15 cellular contexts compared by ENCODE assay signal in the genomic region with DNA sequence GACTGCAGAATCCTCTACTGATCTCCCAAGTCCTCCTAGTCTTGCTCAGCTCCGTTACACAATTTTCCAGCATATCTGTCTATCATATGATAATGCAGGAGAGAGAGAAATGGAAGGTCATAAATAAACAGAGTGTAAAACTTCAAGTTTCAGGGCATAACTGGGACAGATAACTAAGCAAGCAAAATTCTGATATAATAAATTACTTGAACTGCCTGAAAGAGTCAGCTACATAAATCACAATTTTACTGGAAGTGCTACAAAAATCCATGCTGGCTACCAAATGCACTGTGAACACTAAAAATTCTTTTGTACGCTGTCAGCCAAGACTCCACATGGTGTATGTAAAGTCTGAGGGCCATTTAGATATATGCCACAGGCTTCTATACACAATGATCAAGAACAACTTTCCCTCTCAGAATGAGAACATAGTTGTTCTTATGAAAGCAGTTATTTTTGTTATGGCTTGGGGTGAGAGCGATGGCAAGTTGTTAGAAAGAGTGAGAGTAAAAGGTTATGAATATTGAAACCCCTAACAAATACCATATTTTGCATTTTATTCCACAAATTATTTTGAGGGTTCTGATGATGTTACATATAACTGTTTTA. TPM values are rescaled to one million over a fixed set of nuclear protein-coding genes. Genes with fewer than 3 reads are reported as not detected.
DNase-seq lines count a peak whose midpoint lies in the region; ATAC-seq, FAIRE-seq and TF ChIP-seq lines count a peak whose summit lies in the region.
"Had no signal": no experiment of that assay in that cellular context is flagged by ENCODE, and none has a peak within 500 bp of the region (broad histone marks: within the 10 kb centered on the region; RNA-seq: fewer than 3 reads in every experiment).

No MANE protein-coding gene starts in this region.

- no peaks in the 10 kb centered on the region for H3K4me1 Mint-ChIP-seq in activated CD4-positive, alpha-beta T cell treated with anti-CD3 and anti-CD28 coated beads for 36 hours
- no peaks in the 10 kb centered on the region for H3K4me1 Mint-ChIP-seq in effector memory CD8-positive, alpha-beta T cell (ENCODE audit: low read depth in 2 of 2)

- DNase-seq in NCI-H446 treated with DMSO at 0.1 percent for 48 hours (lab: John Stamatoyannopoulos, UW) (peak; percentile 36), fibroblast of the aortic adventitia (ENCODE audit: low read depth) (peak; percentile 8), frontal cortex (ENCODE audit: low spot score in 2 of 2) (no peak), HT-29 (ENCODE audit: low spot score) (no peak)
- no peak for DNase-seq in activated CD4-positive, alpha-beta T cell treated with anti-CD3 and anti-CD28 coated beads for 36 hours
- DNase-seq in effector memory CD8-positive, alpha-beta T cell, result no peak
- DNase-seq: AML-193, Caco-2, DMS53, HFFc6, NCI-H1930, PC-9 had no signal

- no peaks in the 10 kb centered on the region for H3K36me3 Mint-ChIP-seq in activated CD4-positive, alpha-beta T cell treated with anti-CD3 and anti-CD28 coated beads for 36 hours (ENCODE audit: low read depth)
- H3K36me3 Mint-ChIP-seq in effector memory CD8-positive, alpha-beta T cell (ENCODE audit: insufficient read depth), result no peaks in the 10 kb centered on the region
- H3K36me3 Mint-ChIP-seq: IgD-negative memory B cell had no signal

- CTCF ChIA-PET in activated CD4-positive, alpha-beta T cell treated with anti-CD3 and anti-CD28 coated beads for 36 hours (lab: Charles Lee), result no interaction called here

- no peak for FAIRE-seq in frontal cortex (lab: Jason Lieb, UNC)
- FAIRE-seq: H1 had no signal

- H3K9me3 Mint-ChIP-seq in activated CD4-positive, alpha-beta T cell treated with anti-CD3 and anti-CD28 coated beads for 36 hours (ENCODE audit: low read depth), result no peaks in the 10 kb centered on the region
- no peaks in the 10 kb centered on the region for H3K9me3 Mint-ChIP-seq in effector memory CD8-positive, alpha-beta T cell
- H3K9me3 Mint-ChIP-seq: HFFc6, IgD-negative memory B cell had no signal

- peak; percentile 63 for ATAC-seq in GM21723 (IDR thresholded peaks at IDR 0.05; ENCODE audit: unreplicated experiment)
- ATAC-seq in activated CD4-positive, alpha-beta T cell treated with anti-CD3 and anti-CD28 coated beads for 36 hours, result no peak
- ATAC-seq in effector memory CD8-positive, alpha-beta T cell (replicated peaks), result no peak

- H3K27me3 Mint-ChIP-seq in activated CD4-positive, alpha-beta T cell treated with anti-CD3 and anti-CD28 coated beads for 36 hours, result peaks cover 2% of the 10 kb centered on the region
- peaks cover 32 to 39% of the 10 kb centered on the region in 2 donors for H3K27me3 Mint-ChIP-seq in effector memory CD8-positive, alpha-beta T cell
- H3K27me3 Mint-ChIP-seq: IgD-negative memory B cell had no signal

- TF ChIP-seq CTCF in fibroblast of the aortic adventitia (IDR thresholded peaks at IDR 0.05; ENCODE audit: insufficient read depth, low read length), result no peak

- H3K4me3 Mint-ChIP-seq in activated CD4-positive, alpha-beta T cell treated with anti-CD3 and anti-CD28 coated beads for 36 hours, result no peak overlapping the region
- H3K4me3 Mint-ChIP-seq in effector memory CD8-positive, alpha-beta T cell, result no peak overlapping the region
- H3K4me3 Mint-ChIP-seq: HFFc6, IgD-negative memory B cell had no signal

- no peak overlapping the region for H3K27ac Mint-ChIP-seq in activated CD4-positive, alpha-beta T cell treated with anti-CD3 and anti-CD28 coated beads for 36 hours
- no peak overlapping the region for H3K27ac Mint-ChIP-seq in effector memory CD8-positive, alpha-beta T cell
- H3K27ac Mint-ChIP-seq: HFFc6, IgD-negative memory B cell had no signal

- POLR2A ChIA-PET in activated CD4-positive, alpha-beta T cell treated with anti-CD3 and anti-CD28 coated beads for 36 hours (lab: Charles Lee), result no interaction called here

- H3K4me3 ChIP-seq in fibroblast of the aortic adventitia (ENCODE audit: low read depth, low read length), result no peak overlapping the region
- H3K4me3 ChIP-seq: PC-9 had no signal

- intact Hi-C loops in activated CD4-positive, alpha-beta T cell treated with anti-CD3 and anti-CD28 coated beads for 36 hours (cut with DNase I, micrococcal nuclease), result no loop called here

RNA-seq across cellular contexts. Expression of a gene that starts 41.1 kb away (rescaled TPM):
- total RNA-seq in fibroblast of the aortic adventitia (ENCODE audit: low replicate concordance) (0.90 and 4.4 TPM in 2 replicates), frontal cortex (122 TPM)
- total RNA-seq in activated CD4-positive, alpha-beta T cell treated with anti-CD3 and anti-CD28 coated beads for 36 hours, result 1 to 10 TPM in 1 of 2 experiments, under 1 TPM in 1; 0.53 to 2.4 TPM
- total RNA-seq in HT-29 (2014; rRNA removed; shearing (Covaris generic)), result 0.25 and 1.4 TPM in 2 replicates

Comparison
In these comparisons a context has a peak if more than half of its experiments do, and no peak if none do; other contexts are left out.
1. DNase-seq: peak in NCI-H446 treated with DMSO at 0.1 percent for 48 hours (single experiment) and fibroblast of the aortic adventitia (single experiment); none in activated CD4-positive, alpha-beta T cell treated with anti-CD3 and anti-CD28 coated beads for 36 hours (single experiment), frontal cortex (0 of 2), effector memory CD8-positive, alpha-beta T cell (0 of 3) and HT-29 (single experiment).
2. RNA of a gene that starts 41.1 kb away (total RNA-seq): 122 TPM in frontal cortex (single experiment); 0.53 to 2.4 TPM in activated CD4-positive, alpha-beta T cell treated with anti-CD3 and anti-CD28 coated beads for 36 hours, 0.90 to 4.4 TPM in fibroblast of the aortic adventitia and 0.25 to 1.4 TPM in HT-29; every median in the first group is over 10 times any median in the second.